ENCODE assay signal across 23 cellular contexts in genomic region chr12:15962760-15963159, GRCh38. TPM values are rescaled to one million over a fixed set of nuclear protein-coding genes. Genes with fewer than 3 reads are reported as not detected.
A peak's percentile ranks its signal among the peaks of the same experiment; 100 is the strongest.
DNase-seq lines count a peak whose midpoint lies in the region; ATAC-seq, FAIRE-seq and TF ChIP-seq lines count a peak whose summit lies in the region.
"Had no signal": no experiment of that assay in that cellular context is flagged by ENCODE, and none has a peak within 500 bp of the region (broad histone marks: within the 10 kb centered on the region; RNA-seq: fewer than 3 reads in every experiment).

No MANE protein-coding gene starts in this region.

- POLR2A ChIA-PET in A549 (lab: Yijun Ruan, JAX) = no interaction called here

- H3K9ac ChIP-seq in mammary epithelial cell (ENCODE audit: insufficient read depth, low read length) = no peak overlapping the region
- H3K9ac ChIP-seq: BLaER1, KMS-11, parathyroid adenoma had no signal

- no peak for TF ChIP-seq EP300 in A549 (IDR thresholded peaks at IDR 0.05)

- no peak; a peak in 1 of 6 replicates for ATAC-seq in A549
- ATAC-seq in gastrocnemius medialis = no peak
- ATAC-seq: activated T-helper 17 cell treated with anti-CD3 and anti-CD28 coated beads, Interleukin-2, amount 50 U/mL, for 72 hours; GM12878 had no signal

- no peaks in the 10 kb centered on the region for H3K9me3 ChIP-seq in A549
- H3K9me3 ChIP-seq in mammary epithelial cell (replicated peaks; ENCODE audit: insufficient read depth, low read length) = no peaks in the 10 kb centered on the region
- no peaks in the 10 kb centered on the region for H3K9me3 ChIP-seq in gastrocnemius medialis
- no peaks in the 10 kb centered on the region for H3K9me3 ChIP-seq in vagina
- H3K9me3 ChIP-seq: BLaER1, tibial nerve had no signal

- intact Hi-C loops in mammary epithelial cell (cut with micrococcal nuclease) = no loop called here
- intact Hi-C loops in gastrocnemius medialis (cut with DNase I; ENCODE audit: low total_unique reads) = no loop called here
- intact Hi-C loops in vagina (cut with DNase I) = no loop called here

- H3K79me2 ChIP-seq in mammary epithelial cell (ENCODE audit: insufficient read depth, low read length) = peaks cover 8% of the 10 kb centered on the region
- H3K79me2 ChIP-seq: parathyroid adenoma had no signal

- no peak for FAIRE-seq in A549 (lab: Jason Lieb, UNC)
- FAIRE-seq: D721Med, GM12878 had no signal

- H2AFZ ChIP-seq in mammary epithelial cell (ENCODE audit: low read depth, low read length) = peak overlapping the region; percentile 19
- H2AFZ ChIP-seq: parathyroid adenoma had no signal

- H3K4me1 ChIP-seq in A549 (peaks cover 9% of the 10 kb centered on the region; the same call in 2 of the 3 replicates), mammary epithelial cell (ENCODE audit: insufficient read depth, low read length) (peaks cover 19% of the 10 kb centered on the region), gastrocnemius medialis (no peaks in the 10 kb centered on the region), vagina (no peaks in the 10 kb centered on the region)
- H3K4me1 ChIP-seq: BLaER1, parathyroid adenoma, tibial nerve had no signal

- no peak for TF ChIP-seq POLR2A in A549 (IDR thresholded peaks at IDR 0.05; ENCODE audit: low read length)
- no peak for TF ChIP-seq POLR2A in gastrocnemius medialis (IDR thresholded peaks at IDR 0.05)
- no peak for TF ChIP-seq POLR2A in vagina (IDR thresholded peaks at IDR 0.05)

- H3K4me3 ChIP-seq in A549 (no peak overlapping the region), mammary epithelial cell (replicated peaks in 1 of 3; ENCODE audit: insufficient read depth in 1 of 3, low read depth in 2 of 3, low read length in 3 of 3) (no peak overlapping the region), kidney epithelial cell (ENCODE audit: low read depth, low read length) (no peak overlapping the region), gastrocnemius medialis (no peak overlapping the region), vagina (no peak overlapping the region)
- H3K4me3 ChIP-seq: BLaER1, GM12878, tibial nerve had no signal

- no peak for TF ChIP-seq RAD21 in A549 (conservative IDR thresholded peaks at IDR 0.05 in 1 of 2, IDR thresholded peaks at IDR 0.05 in 1 of 2)

- in situ Hi-C loops in mammary epithelial cell (cut with MboI; ENCODE audit: low sequenced_read_pairs in 2 of 2) = no loop called here
- in situ Hi-C loops in gastrocnemius medialis (cut with MboI; ENCODE audit: low sequenced_read_pairs in 4 of 4) = no loop called here

- BruUV-seq in mammary epithelial cell (replicated peaks; lab: Mats Ljungman, UMichigan) = no TSS peak

- H3K27ac ChIP-seq in A549 (no peak overlapping the region), mammary epithelial cell (ENCODE audit: insufficient read depth, low read depth, low read length) (peak overlapping the region; percentile 71), gastrocnemius medialis (no peak overlapping the region), vagina (no peak overlapping the region)
- H3K27ac ChIP-seq: BLaER1, KMS-11, parathyroid adenoma, tibial nerve had no signal

- dilution Hi-C loops in mammary epithelial cell (cut with HindIII; ENCODE audit: low sequenced_read_pairs) = no loop called here

- CTCF ChIA-PET in A549 (lab: Yijun Ruan, JAX) = interaction anchor here (0.6 kb wide), 1 partner anchor 104 kb away, joined by 3 read pairs; no protein-coding TSS in a partner anchor
- CTCF ChIA-PET in mammary epithelial cell (lab: Charles Lee; ENCODE audit: low non-redundant PET) = interaction anchor here (0.7 kb wide), 1 partner anchor 387 kb away, joined by 20 read pairs; no protein-coding TSS in a partner anchor

- no peak for DNase-seq in A549 (ENCODE audit: low read depth in 1 of 2, low spot score in 1 of 2)
- peak; percentile 53 for DNase-seq in HK-2 (ENCODE audit: unreplicated experiment)
- DNase-seq in mammary epithelial cell = peak; percentile 87
- DNase-seq in kidney epithelial cell (ENCODE audit: low read depth) = peak; percentile 85
- no peak for DNase-seq in medulla oblongata (ENCODE audit: extremely low spot score)
- DNase-seq in NCI-H82 (lab: John Stamatoyannopoulos, UW) = no peak
- DNase-seq in gastrocnemius medialis = no peak
- DNase-seq in vagina (ENCODE audit: extremely low spot score in 2 of 2) = no peak
- DNase-seq: activated CD4-positive, alpha-beta T cell treated with anti-CD3 and anti-CD28 coated beads for 48 hours; erythroblast; naive B cell; NCI-H1048; NCI-H2029; NCI-H446; NK-92 treated with Interleukin-12 subunit alpha and Interleukin-12 subunit beta, amount 100 ng/mL, for 24 hours; stimulated activated CD4-positive, alpha-beta T cell treated with anti-CD3 and anti-CD28 coated beads, Interleukin-2, amount 100 ng/mL, for 24 hours had no signal

- WGBS in A549 (ENCODE audit: missing lambda C conversion rate) = 82% methylated on average over 4 of the region's 4 CpGs
- 40% methylated on average over 4 of the region's 4 CpGs for WGBS in mammary epithelial cell (ENCODE audit: low coverage, missing lambda C conversion rate)

- peak overlapping the region; percentile 21; the same call in 1 of the 3 replicates for H3K4me2 ChIP-seq in A549
- H3K4me2 ChIP-seq in mammary epithelial cell (ENCODE audit: insufficient read depth, low read depth, low read length) = peak overlapping the region; percentile 69
- H3K4me2 ChIP-seq: BLaER1, KMS-11 had no signal

- no peaks in the 10 kb centered on the region for H3K27me3 ChIP-seq in mammary epithelial cell (ENCODE audit: insufficient read depth, low read length)
- H3K27me3 ChIP-seq in kidney epithelial cell (ENCODE audit: control insufficient read depth, insufficient read depth, low read length) = no peaks in the 10 kb centered on the region
- no peaks in the 10 kb centered on the region for H3K27me3 ChIP-seq in gastrocnemius medialis
- no peaks in the 10 kb centered on the region for H3K27me3 ChIP-seq in vagina
- H3K27me3 ChIP-seq: BLaER1, tibial nerve had no signal

- H3K36me3 ChIP-seq in mammary epithelial cell (ENCODE audit: insufficient read depth, low read length) (peaks cover 4% of the 10 kb centered on the region), kidney epithelial cell (ENCODE audit: control insufficient read depth, insufficient read depth, low read length) (no peaks in the 10 kb centered on the region), gastrocnemius medialis (peaks cover 0 to 36% of the 10 kb centered on the region in 2 donors), vagina (peaks cover 0 to 20% of the 10 kb centered on the region in 2 donors)

- no peaks in the 10 kb centered on the region for H4K20me1 ChIP-seq in mammary epithelial cell (ENCODE audit: insufficient read depth, low read length)
- H4K20me1 ChIP-seq: BLaER1 had no signal

- TF ChIP-seq CTCF in A549 (IDR thresholded peaks at IDR 0.05) (no peak), mammary epithelial cell (conservative IDR thresholded peaks at IDR 0.05 in 1 of 2, IDR thresholded peaks at IDR 0.05 in 1 of 2; ENCODE audit: extremely low read depth in 1 of 2, insufficient read depth in 1 of 2, low read depth in 1 of 2, low read length in 2 of 2) (no peak), kidney epithelial cell (IDR thresholded peaks at IDR 0.05; ENCODE audit: insufficient read depth, low read length, poor library complexity, severe bottlenecking) (no peak), gastrocnemius medialis (IDR thresholded peaks at IDR 0.05 in 4 of 5, conservative IDR thresholded peaks at IDR 0.05 in 1 of 5) (no peak), vagina (IDR thresholded peaks at IDR 0.05) (no peak)

TF ChIP-seq in A549, 52 proteins besides CTCF, POLR2A, EP300 and RAD21:
- TF ChIP-seq MAFK (IDR thresholded peaks at IDR 0.05; ENCODE audit: partially characterized antibody) = no peak
- no peak for TF ChIP-seq POLR2AphosphoS2 (conservative IDR thresholded peaks at IDR 0.05; ENCODE audit: low read length)
- no peak for TF ChIP-seq JUNB (IDR thresholded peaks at IDR 0.05)
- TF ChIP-seq HOXB5 (CRISPR knock-in tag; IDR thresholded peaks at IDR 0.05) = no peak
- TF ChIP-seq, protein P1, sequence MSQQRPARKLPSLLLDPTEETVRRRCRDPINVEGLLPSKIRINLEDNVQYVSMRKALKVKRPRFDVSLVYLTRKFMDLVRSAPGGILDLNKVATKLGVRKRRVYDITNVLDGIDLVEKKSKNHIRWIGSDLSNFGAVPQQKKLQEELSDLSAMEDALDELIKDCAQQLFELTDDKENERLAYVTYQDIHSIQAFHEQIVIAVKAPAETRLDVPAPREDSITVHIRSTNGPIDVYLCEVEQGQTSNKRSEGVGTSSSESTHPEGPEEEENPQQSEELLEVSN (IDR thresholded peaks at IDR 0.05; ENCODE audit: borderline replicate concordance, low read depth) = no peak
- TF ChIP-seq CHD2 (IDR thresholded peaks at IDR 0.05; ENCODE audit: low read length, partially characterized antibody) = no peak
- TF ChIP-seq PHF8 (IDR thresholded peaks at IDR 0.05; ENCODE audit: borderline replicate concordance, low read depth) = no peak
- TF ChIP-seq ZFP36 (IDR thresholded peaks at IDR 0.05; ENCODE audit: borderline replicate concordance, partially characterized antibody) = no peak
- TF ChIP-seq TP53 (CRISPR knock-in tag; IDR thresholded peaks at IDR 0.05) = no peak
- no peak for TF ChIP-seq MYC (IDR thresholded peaks at IDR 0.05; ENCODE audit: borderline replicate concordance, low read length)
- TF ChIP-seq, protein P2, sequence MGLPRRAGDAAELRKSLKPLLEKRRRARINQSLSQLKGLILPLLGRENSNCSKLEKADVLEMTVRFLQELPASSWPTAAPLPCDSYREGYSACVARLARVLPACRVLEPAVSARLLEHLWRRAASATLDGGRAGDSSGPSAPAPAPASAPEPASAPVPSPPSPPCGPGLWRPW (IDR thresholded peaks at IDR 0.05) = no peak
- no peak for TF ChIP-seq HEYL (CRISPR knock-in tag; IDR thresholded peaks at IDR 0.05)
- TF ChIP-seq CBX8 (IDR thresholded peaks at IDR 0.05) = no peak
- TF ChIP-seq JUN (IDR thresholded peaks at IDR 0.05) = no peak
- TF ChIP-seq HOXB13 (CRISPR knock-in tag; IDR thresholded peaks at IDR 0.05; ENCODE audit: low read depth) = no peak
- no peak for TF ChIP-seq KDM5A (IDR thresholded peaks at IDR 0.05)
- no peak for TF ChIP-seq RFX5 (IDR thresholded peaks at IDR 0.05)
- no peak for TF ChIP-seq FOSB (CRISPR knock-in tag; IDR thresholded peaks at IDR 0.05)
- no peak for TF ChIP-seq ZC3H11A (IDR thresholded peaks at IDR 0.05)
- TF ChIP-seq RNF2 (IDR thresholded peaks at IDR 0.05; ENCODE audit: borderline replicate concordance, low read depth) = no peak

RNA-seq across cellular contexts. Expression of gene DERA, which starts 51.6 kb away (rescaled TPM):
- polyA plus RNA-seq in A549 (2011; rRNA removed) (50.5 and 65.0 TPM in 2 replicates), A549 (2017; fragmentation: RNase III; extraction: RNeasy Plus Mini Kit Qiagen cat#74134 plus additional on column Dnase treatment) (45.2 to 49.4 TPM (median 45.3 TPM) in 3 replicates), mammary epithelial cell (30.6 TPM)
- polyA plus RNA-seq in A549 (2012; cell fraction: cytosol; rRNA removed) = 22.5 and 26.4 TPM in 2 replicates
- polyA plus RNA-seq in A549 (2012; cell fraction: nucleus; rRNA removed) = 8.0 and 15.7 TPM in 2 replicates
- 23.4 and 31.0 TPM in 2 replicates for polyA minus RNA-seq in A549 (2011; rRNA and poly(A)+ RNA removed)
- total RNA-seq in mammary epithelial cell (10 to 100 TPM; 43.2 to 49.2 TPM), kidney epithelial cell (37.1 and 39.3 TPM in 2 replicates), gastrocnemius medialis (10 to 100 TPM; 29.2 to 50.1 (median 34.3) TPM), vagina (21.4 TPM)
- polyA minus RNA-seq in mammary epithelial cell = 29.7 TPM

Comparison
In these comparisons a context has a peak if more than half of its experiments do, and no peak if none do; other contexts are left out.
1. DNase-seq: peak in HK-2 (single experiment), mammary epithelial cell (single experiment) and kidney epithelial cell (single experiment); none in A549 (0 of 2), medulla oblongata (single experiment), NCI-H82 (single experiment), gastrocnemius medialis (0 of 2) and vagina (0 of 2).